In genomic region chr2:152050915-152051314, GRCh38 we compare ENCODE assay signal across 33 cellular contexts. TPM values are rescaled to one million over a fixed set of nuclear protein-coding genes. Genes with fewer than 3 reads are reported as not detected.
DNase-seq lines count a peak whose midpoint lies in the region; ATAC-seq, FAIRE-seq and TF ChIP-seq lines count a peak whose summit lies in the region.
"Had no signal": no experiment of that assay in that cellular context is flagged by ENCODE, and none has a peak within 500 bp of the region (broad histone marks: within the 10 kb centered on the region; RNA-seq: fewer than 3 reads in every experiment).

No MANE protein-coding gene starts in this region.

- no peak overlapping the region for H3K9ac ChIP-seq in H1 (replicated peaks in 1 of 4; ENCODE audit: extremely low read depth in 1 of 4, low read depth in 3 of 4, low read length in 3 of 4)

- H2BK15ac ChIP-seq in H1 (ENCODE audit: low read length): no peak overlapping the region

- H4K20me1 ChIP-seq in GM23338 (replicated peaks; ENCODE audit: insufficient read depth): no peaks in the 10 kb centered on the region
- no peaks in the 10 kb centered on the region for H4K20me1 ChIP-seq in H1 (replicated peaks in 1 of 2; ENCODE audit: control insufficient read depth in 1 of 2, insufficient read depth in 2 of 2, low read length in 2 of 2)

- H3K27ac ChIP-seq in GM23338 (ENCODE audit: low read depth) (peak overlapping the region; percentile 2; the same call in 1 of the 2 replicates), H1 (ENCODE audit: low read depth, low read length) (no peak overlapping the region)
- H3K27ac ChIP-seq: coronary artery, HL-60, transverse colon, WERI-Rb-1 had no signal

- H3K4me1 Mint-ChIP-seq in GM23338: peaks cover 45% of the 10 kb centered on the region
- no peaks in the 10 kb centered on the region for H3K4me1 Mint-ChIP-seq in activated CD4-positive, alpha-beta T cell treated with anti-CD3 and anti-CD28 coated beads for 36 hours
- H3K4me1 Mint-ChIP-seq: memory B cell, nephron progenitor cell had no signal

- no peak overlapping the region; the same call in 1 of the 2 replicates for H2BK20ac ChIP-seq in H1 (ENCODE audit: low read length)

- H2BK120ac ChIP-seq in H1 (replicated peaks; ENCODE audit: low read depth, low read length): no peak overlapping the region

- H2AFZ ChIP-seq in GM23338 (no peak overlapping the region), H1 (ENCODE audit: low read length) (no peak overlapping the region)

- 0 out of 2 replicates have a peak overlapping the region, but pooled peaks have one; percentile 3 for H2BK5ac ChIP-seq in H1 (ENCODE audit: low read depth, low read length)

- in situ Hi-C loops in HAP-1 (cut with MboI; ENCODE audit: low sequenced_read_pairs): no loop called here

- no peak overlapping the region for H3K18ac ChIP-seq in H1 (ENCODE audit: extremely low read depth, low read length)

- H3K14ac ChIP-seq in H1 (ENCODE audit: insufficient read length): no peak overlapping the region

- no peak for ATAC-seq in GM23338
- no peak for ATAC-seq in activated CD4-positive, alpha-beta T cell treated with anti-CD3 and anti-CD28 coated beads for 36 hours
- ATAC-seq: activated T-cell treated with anti-CD3 and anti-CD28 coated beads, Interleukin-2, amount 50 U/mL, for 4 hours; HepG2; PC-3 had no signal

- intact Hi-C loops in activated CD4-positive, alpha-beta T cell treated with anti-CD3 and anti-CD28 coated beads for 36 hours (cut with DNase I, micrococcal nuclease): no loop called here

- peaks cover 3% of the 10 kb centered on the region; the same call in 1 of the 3 replicates for H3K36me3 Mint-ChIP-seq in GM23338 (ENCODE audit: low read depth)
- no peaks in the 10 kb centered on the region for H3K36me3 Mint-ChIP-seq in activated CD4-positive, alpha-beta T cell treated with anti-CD3 and anti-CD28 coated beads for 36 hours (ENCODE audit: low read depth)
- H3K36me3 Mint-ChIP-seq: activated naive CD8-positive, alpha-beta T cell treated with anti-CD3 and anti-CD28 coated beads for 36 hours; memory B cell had no signal

- no peak overlapping the region for H4K8ac ChIP-seq in H1 (ENCODE audit: extremely low read depth, insufficient read depth, low read length)

- TF ChIP-seq EP300 in H1 (IDR thresholded peaks at IDR 0.05; ENCODE audit: borderline replicate concordance in 1 of 2, low read depth in 2 of 2, low read length in 2 of 2): no peak

- H3K23ac ChIP-seq in H1 (ENCODE audit: insufficient read length): no peak overlapping the region

- H3K27me3 ChIP-seq in GM06990 (replicated peaks; ENCODE audit: control insufficient read depth, insufficient read depth, low read length): no peaks in the 10 kb centered on the region
- no peaks in the 10 kb centered on the region for H3K27me3 ChIP-seq in GM23338 (ENCODE audit: insufficient read depth)
- H3K27me3 ChIP-seq in H1 (replicated peaks in 1 of 4; ENCODE audit: control insufficient read depth in 3 of 4, extremely low read depth in 1 of 4, insufficient read depth in 3 of 4, low read length in 3 of 4): no peaks in the 10 kb centered on the region
- no peaks in the 10 kb centered on the region for H3K27me3 ChIP-seq in HAP-1 (ENCODE audit: low read depth)
- H3K27me3 ChIP-seq: BE2C, transverse colon had no signal

- H3K9me3 ChIP-seq in H1 (ENCODE audit: insufficient read depth in 2 of 2, low read depth in 1 of 2, low read length in 1 of 2) (no peaks in the 10 kb centered on the region), HAP-1 (no peaks in the 10 kb centered on the region)
- H3K9me3 ChIP-seq: BE2C, transverse colon had no signal

- TF ChIP-seq CTCF in GM06990 (IDR thresholded peaks at IDR 0.05; ENCODE audit: insufficient read depth, low read length, poor library complexity, severe bottlenecking) (no peak), GM23338 (conservative IDR thresholded peaks at IDR 0.05; ENCODE audit: low read depth in 2 of 2) (no peak), H1 (IDR thresholded peaks at IDR 0.05; ENCODE audit: control extremely low read depth in 1 of 3, insufficient read depth in 1 of 3, low read depth in 1 of 3, low read length in 3 of 3) (no peak)

- peaks cover 7% of the 10 kb centered on the region; the same call in 1 of the 2 replicates for H3F3A ChIP-seq in GM23338 (replicated peaks; ENCODE audit: low read depth)

- no peak for TF ChIP-seq RAD21 in H1 (IDR thresholded peaks at IDR 0.05 in 1 of 2, conservative IDR thresholded peaks at IDR 0.05 in 1 of 2; ENCODE audit: low read depth in 2 of 2, low read length in 2 of 2)

- no peak overlapping the region for H3K4ac ChIP-seq in H1 (replicated peaks; ENCODE audit: insufficient read length, low read depth, low read length)

- H3K79me2 ChIP-seq in GM23338 (replicated peaks; ENCODE audit: insufficient read depth) (0 out of 2 replicates have a peak, but pooled peaks cover 4% of the 10 kb centered on the region), H1 (ENCODE audit: control insufficient read depth in 1 of 2, insufficient read depth in 2 of 2, low read length in 2 of 2) (no peaks in the 10 kb centered on the region)

- no peak for FAIRE-seq in H1 (lab: Jason Lieb, UNC)
- FAIRE-seq: HepG2 had no signal

- H3K56ac ChIP-seq in H1 (replicated peaks; ENCODE audit: insufficient read length, low read depth, low read length): no peak overlapping the region

- H3K4me2 ChIP-seq in GM23338 (peak overlapping the region; percentile 59), H1 (ENCODE audit: insufficient read depth in 1 of 2, low read depth in 2 of 2, low read length in 2 of 2) (peak overlapping the region in 1 of 2 experiments; percentile 61; a peak in 1 of 4 replicates)

- WGBS in H1 (ENCODE audit: extremely low coverage in 1 of 2, insufficient coverage in 1 of 2, insufficient read length in 1 of 2, insufficient replicate concordance in 2 of 2, low coverage in 1 of 2, low lambda C conversion rate in 2 of 2, missing lambda C conversion rate in 1 of 2), 2 experiments: 87% methylated on average over 6 of the region's 6 CpGs; no CpG with 5 or more reads in 1 of the 2 experiments

- no peak overlapping the region for H3K4me3 Mint-ChIP-seq in GM23338
- H3K4me3 Mint-ChIP-seq in activated CD4-positive, alpha-beta T cell treated with anti-CD3 and anti-CD28 coated beads for 36 hours: no peak overlapping the region
- H3K4me3 Mint-ChIP-seq: activated naive CD8-positive, alpha-beta T cell treated with anti-CD3 and anti-CD28 coated beads for 36 hours; activated T-cell treated with anti-CD3 and anti-CD28 coated beads, Interleukin-2, amount 50 U/mL, for 4 hours; endodermal cell; memory B cell; nephron progenitor cell; T-helper 2 cell treated with Interferon-gamma antibody and Interleukin-4, amounts not matched to agents 5 μg/mL and 100 μg/mL, for 36 hours had no signal

- no peak overlapping the region; the same call in 1 of the 2 replicates for H3K4me3 ChIP-seq in GM06990 (replicated peaks; ENCODE audit: low read depth, low read length)
- H3K4me3 ChIP-seq in GM23338: no peak overlapping the region; the same call in 1 of the 2 replicates
- no peak overlapping the region for H3K4me3 ChIP-seq in H1 (ENCODE audit: extremely low read depth in 1 of 4, insufficient read depth in 2 of 4, low read depth in 3 of 4, low read length in 4 of 4)
- H3K4me3 ChIP-seq in HAP-1: no peak overlapping the region
- H3K4me3 ChIP-seq: coronary artery, transverse colon had no signal

- no peaks in the 10 kb centered on the region for H3K9me3 Mint-ChIP-seq in GM23338
- H3K9me3 Mint-ChIP-seq in activated CD4-positive, alpha-beta T cell treated with anti-CD3 and anti-CD28 coated beads for 36 hours (ENCODE audit: low read depth): no peaks in the 10 kb centered on the region
- H3K9me3 Mint-ChIP-seq: activated naive CD8-positive, alpha-beta T cell treated with anti-CD3 and anti-CD28 coated beads for 36 hours; activated T-cell treated with anti-CD3 and anti-CD28 coated beads, Interleukin-2, amount 50 U/mL, for 4 hours; endodermal cell; memory B cell; nephron progenitor cell; T-helper 2 cell treated with Interferon-gamma antibody and Interleukin-4, amounts not matched to agents 5 μg/mL and 100 μg/mL, for 36 hours had no signal

- peak; percentile 54 for DNase-seq in GM06990 (ENCODE audit: extremely low read depth, insufficient read length)
- no peak for DNase-seq in GM23338 (ENCODE audit: low spot score)
- DNase-seq in NOMO-1 treated with DMSO at 0.1 percent for 48 hours (lab: John Stamatoyannopoulos, UW; ENCODE audit: unreplicated experiment): peak; percentile 31
- DNase-seq in H1 (ENCODE audit: low read depth in 1 of 2, low spot score in 2 of 2): no peak
- DNase-seq in HAP-1 (ENCODE audit: low spot score in 2 of 2): no peak
- no peak for DNase-seq in activated CD4-positive, alpha-beta T cell treated with anti-CD3 and anti-CD28 coated beads for 36 hours
- DNase-seq in NCI-H1417 (lab: John Stamatoyannopoulos, UW): no peak
- DNase-seq in EL: no peak
- DNase-seq: activated CD4-positive, alpha-beta T cell treated with anti-CD3 and anti-CD28 coated beads, Interleukin-2, amount 50 U/mL, for 1 hour; activated gamma-delta T cell; activated naive CD8-positive, alpha-beta T cell treated with anti-CD3 and anti-CD28 coated beads for 36 hours; activated T-cell treated with anti-CD3 and anti-CD28 coated beads, Interleukin-2, amount 50 U/mL, for 4 hours; anterior cingulate cortex; BE2C; DMS153; glutamatergic neuron; HCEC 1CT; Karpas-422; NCI-H1048; NCI-H1694 treated with DMSO at 0.1 percent for 48 hours; NCI-H446 treated with DMSO at 0.1 percent for 48 hours; NCI-H82; nephron progenitor cell; PC-3; stimulated activated CD4-positive, alpha-beta T cell treated with anti-CD3 and anti-CD28 coated beads, Interleukin-4, amount 100 ng/mL, for 24 hours; transverse colon; WERI-Rb-1 had no signal

- H4K5ac ChIP-seq in H1 (ENCODE audit: insufficient read length, low read depth, low read length): no peak overlapping the region

- peaks cover 3% of the 10 kb centered on the region; the same call in 1 of the 2 replicates for H3K9me2 ChIP-seq in GM23338 (ENCODE audit: insufficient read depth)

- H4K91ac ChIP-seq in H1 (replicated peaks; ENCODE audit: insufficient read length, low read length): peak overlapping the region; percentile 57

- no peak overlapping the region for H2AK5ac ChIP-seq in H1 (ENCODE audit: low read depth, low read length)

- H3K79me1 ChIP-seq in H1 (ENCODE audit: low read depth, low read length): no peaks in the 10 kb centered on the region

- CTCF ChIA-PET in H1 (lab: Charles Lee; ENCODE audit: partially characterized antibody): interaction anchor here (0.6 to 6.6 kb wide), 8 partner anchors 12 to 585 kb away, joined by 3 to 95 read pairs (median 4); no protein-coding TSS in a partner anchor
- CTCF ChIA-PET in activated CD4-positive, alpha-beta T cell treated with anti-CD3 and anti-CD28 coated beads for 36 hours (lab: Charles Lee): no interaction called here

- H3K27ac Mint-ChIP-seq in GM23338: peak overlapping the region; percentile 90
- no peak overlapping the region for H3K27ac Mint-ChIP-seq in activated CD4-positive, alpha-beta T cell treated with anti-CD3 and anti-CD28 coated beads for 36 hours
- H3K27ac Mint-ChIP-seq: activated naive CD8-positive, alpha-beta T cell treated with anti-CD3 and anti-CD28 coated beads for 36 hours; endodermal cell; memory B cell; nephron progenitor cell; T-helper 2 cell treated with Interferon-gamma antibody and Interleukin-4, amounts not matched to agents 5 μg/mL and 100 μg/mL, for 36 hours had no signal

- TF ChIP-seq POLR2A in H1 (IDR thresholded peaks at IDR 0.05; ENCODE audit: control extremely low read depth in 1 of 2, low read depth in 2 of 2, low read length in 2 of 2): no peak

- H3K36me3 ChIP-seq in GM06990 (ENCODE audit: control insufficient read depth, insufficient read depth, low read length) (no peaks in the 10 kb centered on the region), GM23338 (ENCODE audit: insufficient read depth) (no peaks in the 10 kb centered on the region), H1 (ENCODE audit: control insufficient read depth in 2 of 4, insufficient read depth in 4 of 4, low read length in 3 of 4) (no peaks in the 10 kb centered on the region), HAP-1 (replicated peaks) (no peaks in the 10 kb centered on the region)
- H3K36me3 ChIP-seq: BE2C, transverse colon, WERI-Rb-1 had no signal

- POLR2A ChIA-PET in H1 (lab: Charles Lee; ENCODE audit: partially characterized antibody): interaction anchor here (0.9 kb wide), 1 partner anchor 11 kb away, joined by 3 read pairs; no protein-coding TSS in a partner anchor
- POLR2A ChIA-PET in activated CD4-positive, alpha-beta T cell treated with anti-CD3 and anti-CD28 coated beads for 36 hours (lab: Charles Lee): no interaction called here

- H3K23me2 ChIP-seq in H1 (ENCODE audit: low read depth, low read length): 0 out of 2 replicates have a peak, but pooled peaks cover 2% of the 10 kb centered on the region

- H3K27me3 Mint-ChIP-seq in GM23338 (ENCODE audit: insufficient read depth, low read depth, poor library complexity): peaks cover 2% of the 10 kb centered on the region
- peaks cover 3% of the 10 kb centered on the region for H3K27me3 Mint-ChIP-seq in activated CD4-positive, alpha-beta T cell treated with anti-CD3 and anti-CD28 coated beads for 36 hours
- H3K27me3 Mint-ChIP-seq: memory B cell had no signal

- peaks cover 41% of the 10 kb centered on the region for H3K4me1 ChIP-seq in GM23338 (ENCODE audit: insufficient read depth)
- peaks cover 7 to 18% (median 10%) of the 10 kb centered on the region in 4 experiments for H3K4me1 ChIP-seq in H1 (replicated peaks in 1 of 4; ENCODE audit: control insufficient read depth in 3 of 4, insufficient read depth in 4 of 4, low read length in 3 of 4)
- H3K4me1 ChIP-seq in HAP-1: peaks cover 4% of the 10 kb centered on the region
- H3K4me1 ChIP-seq: BE2C, transverse colon had no signal

- no peak overlapping the region for H2BK12ac ChIP-seq in H1 (ENCODE audit: low read depth, low read length)

RNA-seq across cellular contexts. Expression of gene CACNB4, which starts 47.9 kb away (rescaled TPM):
- 7.6 and 9.8 TPM in 2 replicates for total RNA-seq in GM23338 (2014; rRNA removed; shearing (Covaris generic))
- polyA plus RNA-seq in GM23338 (2016; fragmentation: Nextera tagmentation; extraction: Ambion mirVana) (2.7 and 4.0 TPM in 2 replicates), H1 (2011; rRNA removed) (1.5 and 2.0 TPM in 2 replicates)
- total RNA-seq in H1 (2021; fragmentation: NEBNext Ultra II Directional; extraction: Animal tissue kit (Norgen Biotek cat#: 25700)): 4.0 and 4.1 TPM in 2 replicates
- polyA plus RNA-seq in H1 (2011; cell fraction: cytosol; rRNA removed): 1.8 TPM
- polyA plus RNA-seq in H1 (2011; cell fraction: nucleus; rRNA removed): 5.9 TPM
- polyA plus RNA-seq in H1 (2012, experiment 1 of 2): 2.4 to 3.1 TPM (median 2.6 TPM) in 4 replicates
- polyA plus RNA-seq in H1 (2012, experiment 2 of 2): 0.37 TPM
- polyA plus RNA-seq in H1 (2013, experiment 1 of 2): 4.9 TPM
- 4.3 TPM for polyA plus RNA-seq in H1 (2013, experiment 2 of 2)
- polyA minus RNA-seq in H1 (2011; rRNA and poly(A)+ RNA removed): 11.6 and 14.1 TPM in 2 replicates
- 4.6 TPM for polyA minus RNA-seq in H1 (2011; cell fraction: cytosol; rRNA and poly(A)+ RNA removed)
- polyA minus RNA-seq in H1 (2011; cell fraction: nucleus; rRNA and poly(A)+ RNA removed): 30.0 TPM
- under 1 TPM; 0.26 to 0.37 TPM for total RNA-seq in activated CD4-positive, alpha-beta T cell treated with anti-CD3 and anti-CD28 coated beads for 36 hours
- total RNA-seq: PC-3 had no signal

Comparison
In these comparisons a context has a peak if more than half of its experiments do, and no peak if none do; other contexts are left out.
1. DNase-seq: peak in GM06990 (single experiment) and NOMO-1 treated with DMSO at 0.1 percent for 48 hours (single experiment); none in GM23338 (single experiment), H1 (0 of 2), HAP-1 (0 of 2), activated CD4-positive, alpha-beta T cell treated with anti-CD3 and anti-CD28 coated beads for 36 hours (single experiment), NCI-H1417 (0 of 3) and EL (single experiment).